Comparison of ENCODE assay signal across 11 cellular contexts in the genomic region with DNA sequence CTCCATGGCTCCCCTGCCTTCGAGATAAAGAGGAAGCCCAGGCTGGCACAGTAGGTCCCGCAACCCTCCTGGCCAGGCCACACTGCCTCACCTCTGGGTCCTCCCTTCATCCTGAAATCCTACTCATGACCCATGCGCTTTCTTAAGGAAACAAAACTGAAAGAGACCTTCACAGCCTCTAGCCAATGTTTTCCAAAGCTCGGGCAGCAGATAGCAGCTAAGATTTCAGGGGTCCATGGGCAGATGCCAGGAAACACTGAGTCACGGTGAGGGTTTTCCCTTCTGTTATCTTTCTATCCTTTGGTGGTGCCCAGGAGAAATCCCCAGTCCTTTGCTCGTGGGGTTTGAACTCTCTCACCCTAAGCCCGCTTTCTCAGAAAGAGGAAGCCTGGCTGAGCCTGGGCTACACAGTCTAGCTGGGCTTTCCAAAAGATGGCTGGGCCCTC. TPM values are rescaled to one million over a fixed set of nuclear protein-coding genes. Genes with fewer than 3 reads are reported as not detected.
DNase-seq lines count a peak whose midpoint lies in the region; ATAC-seq and TF ChIP-seq lines count a peak whose summit lies in the region.
"Had no signal": no experiment of that assay in that cellular context is flagged by ENCODE, and none has a peak within 500 bp of the region (broad histone marks: within the 10 kb centered on the region; RNA-seq: fewer than 3 reads in every experiment).

No MANE protein-coding gene starts in this region.

- no peaks in the 10 kb centered on the region for H3K36me3 Mint-ChIP-seq in activated T-helper 1 cell treated with anti-CD3 and anti-CD28 coated beads, Interleukin-12 subunit alpha, Interleukin-12 subunit beta, Interleukin-2, Interleukin-4 antibody, amounts not matched to agents 30 ng/mL and 10 ng/mL and 1 ng/mL, durations not matched to agents 14 hours and 24 hours and 36 hours (ENCODE audit: low read depth)
- H3K36me3 Mint-ChIP-seq in naive B cell (no peaks in the 10 kb centered on the region), immature natural killer cell (peaks cover 0 to 3% (median 0%) of the 10 kb centered on the region in 3 donors)

- POLR2A ChIA-PET in GM10248 (lab: Yijun Ruan, JAX), result no interaction called here

- intact Hi-C loops in activated T-helper 1 cell treated with anti-CD3 and anti-CD28 coated beads, Interleukin-12 subunit alpha, Interleukin-12 subunit beta, Interleukin-2, Interleukin-4 antibody, amounts not matched to agents 30 ng/mL and 10 ng/mL and 1 ng/mL, durations not matched to agents 14 hours and 24 hours and 36 hours (cut with micrococcal nuclease), result no loop called here

- peak; percentile 46 for ATAC-seq in HG02759 (IDR thresholded peaks at IDR 0.05; ENCODE audit: unreplicated experiment)
- peak; percentile 46 to 52 for ATAC-seq in naive B cell (ENCODE audit: low read depth in 2 of 2)
- ATAC-seq in GM19324 (IDR thresholded peaks at IDR 0.05; ENCODE audit: low FRiP score, unreplicated experiment), result no peak
- ATAC-seq in GM21367 (IDR thresholded peaks at IDR 0.05; ENCODE audit: unreplicated experiment), result no peak

- H3K4me3 Mint-ChIP-seq in activated T-helper 1 cell treated with anti-CD3 and anti-CD28 coated beads, Interleukin-12 subunit alpha, Interleukin-12 subunit beta, Interleukin-2, Interleukin-4 antibody, amounts not matched to agents 30 ng/mL and 10 ng/mL and 1 ng/mL, durations not matched to agents 14 hours and 24 hours and 36 hours, result no peak overlapping the region
- peak overlapping the region in 1 of 8 donors; percentile 76 for H3K4me3 Mint-ChIP-seq in naive B cell
- H3K4me3 Mint-ChIP-seq in immature natural killer cell, result no peak overlapping the region

- TF ChIP-seq CTCF in GM10248 (IDR thresholded peaks at IDR 0.05; ENCODE audit: control extremely low read depth, extremely low read depth, low read depth, missing control alignments), result no peak

- CTCF ChIA-PET in GM10248 (lab: Yijun Ruan, JAX), result no interaction called here

- peak overlapping the region; percentile 5 for H3K27ac Mint-ChIP-seq in activated T-helper 1 cell treated with anti-CD3 and anti-CD28 coated beads, Interleukin-12 subunit alpha, Interleukin-12 subunit beta, Interleukin-2, Interleukin-4 antibody, amounts not matched to agents 30 ng/mL and 10 ng/mL and 1 ng/mL, durations not matched to agents 14 hours and 24 hours and 36 hours
- H3K27ac Mint-ChIP-seq in naive B cell (peak overlapping the region in 1 of 6 donors; percentile 9), immature natural killer cell (peak overlapping the region in 1 of 6 donors; percentile 58)

- H3K27me3 Mint-ChIP-seq in activated T-helper 1 cell treated with anti-CD3 and anti-CD28 coated beads, Interleukin-12 subunit alpha, Interleukin-12 subunit beta, Interleukin-2, Interleukin-4 antibody, amounts not matched to agents 30 ng/mL and 10 ng/mL and 1 ng/mL, durations not matched to agents 14 hours and 24 hours and 36 hours (ENCODE audit: insufficient read depth), result no peaks in the 10 kb centered on the region
- peaks cover 0 to 2% (median 2%) of the 10 kb centered on the region in 3 donors for H3K27me3 Mint-ChIP-seq in naive B cell
- peaks cover 2 to 3% (median 3%) of the 10 kb centered on the region in 3 donors for H3K27me3 Mint-ChIP-seq in immature natural killer cell (ENCODE audit: low read depth in 3 of 3)

- H3K4me1 Mint-ChIP-seq in activated T-helper 1 cell treated with anti-CD3 and anti-CD28 coated beads, Interleukin-12 subunit alpha, Interleukin-12 subunit beta, Interleukin-2, Interleukin-4 antibody, amounts not matched to agents 30 ng/mL and 10 ng/mL and 1 ng/mL, durations not matched to agents 14 hours and 24 hours and 36 hours (ENCODE audit: low read depth), result no peaks in the 10 kb centered on the region
- H3K4me1 Mint-ChIP-seq in naive B cell (peaks cover 0 to 5% (median 3%) of the 10 kb centered on the region in 3 donors), immature natural killer cell (no peaks in the 10 kb centered on the region)

- H3K9me3 Mint-ChIP-seq in activated T-helper 1 cell treated with anti-CD3 and anti-CD28 coated beads, Interleukin-12 subunit alpha, Interleukin-12 subunit beta, Interleukin-2, Interleukin-4 antibody, amounts not matched to agents 30 ng/mL and 10 ng/mL and 1 ng/mL, durations not matched to agents 14 hours and 24 hours and 36 hours, result no peaks in the 10 kb centered on the region
- no peaks in the 10 kb centered on the region for H3K9me3 Mint-ChIP-seq in naive B cell
- no peaks in the 10 kb centered on the region for H3K9me3 Mint-ChIP-seq in immature natural killer cell

- peak; percentile 59 for DNase-seq in GM10248 (ENCODE audit: extremely low spot score)
- no peak for DNase-seq in activated T-helper 1 cell treated with anti-CD3 and anti-CD28 coated beads, Interleukin-12 subunit alpha, Interleukin-12 subunit beta, Interleukin-2, Interleukin-4 antibody, amounts not matched to agents 30 ng/mL and 10 ng/mL and 1 ng/mL, durations not matched to agents 14 hours and 24 hours and 36 hours (ENCODE audit: low spot score)
- DNase-seq in naive B cell, result no peak
- no peak for DNase-seq in immature natural killer cell
- DNase-seq in NCI-H1694 (lab: John Stamatoyannopoulos, UW), result no peak
- DNase-seq: GF-D8, kidney glomerular epithelial cell, NCI-H1048 had no signal

RNA-seq across cellular contexts. Expression of gene TTC39A, which starts 26.6 kb away (rescaled TPM):
- total RNA-seq in activated T-helper 1 cell treated with anti-CD3 and anti-CD28 coated beads, Interleukin-12 subunit alpha, Interleukin-12 subunit beta, Interleukin-2, Interleukin-4 antibody, amounts not matched to agents 30 ng/mL and 10 ng/mL and 1 ng/mL, durations not matched to agents 14 hours and 24 hours and 36 hours, result 0.12 TPM in 1 of 2 replicates, not detected in the other
- polyA plus RNA-seq in naive B cell (ENCODE audit: low read depth in 6 of 6) (not detected), immature natural killer cell (not detected)

Comparison
In these comparisons a context has a peak if more than half of its experiments do, and no peak if none do; other contexts are left out.
1. ATAC-seq: peak in HG02759 (single experiment) and naive B cell (2 of 2); none in GM19324 (single experiment) and GM21367 (single experiment).